32 cellular contexts compared by ENCODE assay signal in genomic region chr6:122641818-122642217, GRCh38.
"Had no signal": no experiment of that assay in that cellular context is flagged by ENCODE, and none has a peak within 500 bp of the region (broad histone marks: within the 10 kb centered on the region; RNA-seq: fewer than 3 reads in every experiment).

No MANE protein-coding gene starts in this region.

- H3K27ac Mint-ChIP-seq: immature natural killer cell; mesothelial cell of epicardium; naive B cell; natural killer cell; nephron progenitor cell; neural progenitor cell; stimulated activated effector memory CD8-positive, alpha-beta T cell treated with anti-CD3 and anti-CD28 coated beads, Interleukin-12 subunit alpha, Interleukin-12 subunit beta, amount 100 ng/mL, for 72 hours had no signal

- H3K4me3 Mint-ChIP-seq: immature natural killer cell; mesothelial cell of epicardium; naive B cell; natural killer cell; nephron progenitor cell; neural progenitor cell; stimulated activated effector memory CD8-positive, alpha-beta T cell treated with anti-CD3 and anti-CD28 coated beads, Interleukin-12 subunit alpha, Interleukin-12 subunit beta, amount 100 ng/mL, for 72 hours had no signal

- H3K27me3 ChIP-seq: left lung, neural progenitor cell, neutrophil, stomach, testis, thyroid gland, transverse colon, upper lobe of left lung, vagina had no signal

- H3K9me3 ChIP-seq: left lung, lower lobe of right lung, neutrophil, prostate gland, stomach, testis, thyroid gland, transverse colon, upper lobe of left lung, vagina had no signal

- H3K4me3 ChIP-seq: left lung, lower lobe of right lung, neural progenitor cell, prostate gland, skin epidermis, stomach, testis, thyroid gland, transverse colon, upper lobe of left lung, vagina had no signal

- FAIRE-seq: islet of Langerhans, kidney had no signal

- H3K4me1 Mint-ChIP-seq: immature natural killer cell; naive B cell; natural killer cell; nephron progenitor cell; neural progenitor cell; stimulated activated effector memory CD8-positive, alpha-beta T cell treated with anti-CD3 and anti-CD28 coated beads, Interleukin-12 subunit alpha, Interleukin-12 subunit beta, amount 100 ng/mL, for 72 hours had no signal

- H3K36me3 ChIP-seq: left lung, lower lobe of right lung, neutrophil, prostate gland, stomach, thyroid gland, transverse colon, upper lobe of left lung, vagina had no signal

- H3K27ac ChIP-seq: left lung, lower lobe of right lung, neural progenitor cell, neutrophil, prostate gland, skin epidermis, testis, thyroid gland, transverse colon, upper lobe of left lung, vagina had no signal

- H3K4me1 ChIP-seq: left lung, lower lobe of right lung, prostate gland, testis, thyroid gland, transverse colon, upper lobe of left lung, vagina had no signal

- DNase-seq: hypothalamus; immature natural killer cell; kidney; left colon; left lung; lower lobe of right lung; mesenchymal stem cell; naive B cell; natural killer cell; nephron progenitor cell; occipital lobe; retina; right cardiac atrium; stimulated activated CD4-positive, alpha-beta T cell treated with anti-CD3 and anti-CD28 coated beads, Interleukin-12 subunit alpha, Interleukin-12 subunit beta, amount 100 ng/mL, for 4 hours; stimulated activated CD4-positive, alpha-beta T cell treated with anti-CD3 and anti-CD28 coated beads, Interleukin-15, amount 100 ng/mL, for 24 hours; stimulated activated CD4-positive, alpha-beta T cell treated with anti-CD3 and anti-CD28 coated beads, Interleukin-2, amount 100 ng/mL, for 24 hours; stimulated activated CD4-positive, alpha-beta T cell treated with anti-CD3 and anti-CD28 coated beads, Interleukin-4, amount 100 ng/mL, for 24 hours; stimulated activated naive CD8-positive, alpha-beta T cell treated with anti-CD3 and anti-CD28 coated beads, Interleukin-15, Interleukin-2, amounts not matched to agents 100 U/mL and 50 U/mL, for 24 hours; stomach; testis; thyroid gland; transverse colon; upper lobe of left lung had no signal

- H3K27me3 Mint-ChIP-seq: naive B cell had no signal

- H3K36me3 Mint-ChIP-seq: immature natural killer cell; naive B cell; natural killer cell; neural progenitor cell; stimulated activated effector memory CD8-positive, alpha-beta T cell treated with anti-CD3 and anti-CD28 coated beads, Interleukin-12 subunit alpha, Interleukin-12 subunit beta, amount 100 ng/mL, for 72 hours had no signal

- ATAC-seq: left lung; lower lobe of right lung; natural killer cell; right cardiac atrium; sciatic nerve; stimulated activated effector memory CD8-positive, alpha-beta T cell treated with anti-CD3 and anti-CD28 coated beads, Interleukin-12 subunit alpha, Interleukin-12 subunit beta, amount 100 ng/mL, for 72 hours; stimulated activated naive CD8-positive, alpha-beta T cell treated with anti-CD3 and anti-CD28 coated beads, Interleukin-15, Interleukin-2, amounts not matched to agents 100 U/mL and 50 U/mL, for 24 hours had no signal

- H3K9me3 Mint-ChIP-seq: mesothelial cell of epicardium; natural killer cell; nephron progenitor cell; neural progenitor cell; stimulated activated effector memory CD8-positive, alpha-beta T cell treated with anti-CD3 and anti-CD28 coated beads, Interleukin-12 subunit alpha, Interleukin-12 subunit beta, amount 100 ng/mL, for 72 hours had no signal
